ENCODE assay signal across 1 cellular context in genomic region chr7:23430902-23431259, GRCh38.
TF ChIP-seq lines count a peak whose summit lies in the region.

No MANE protein-coding gene starts in this region.

TF ChIP-seq in K562, 482 proteins besides CTCF, POLR2A, EP300 and RAD21 (continued from another document):
- TF ChIP-seq TBL1XR1 (IDR thresholded peaks at IDR 0.05; ENCODE audit: low read length in 2 of 2), result 0 out of 4 replicates have a peak, but pooled peaks of 1 of the 2 experiments have one; percentile 8
- no peak for TF ChIP-seq MEF2D (tag; conservative IDR thresholded peaks at IDR 0.05; ENCODE audit: low read depth)
- no peak for TF ChIP-seq ZBTB8A (IDR thresholded peaks at IDR 0.05; ENCODE audit: partially characterized antibody)
- TF ChIP-seq GATAD2B (IDR thresholded peaks at IDR 0.05; ENCODE audit: borderline replicate concordance), result 0 out of 2 replicates have a peak, but pooled peaks have one; percentile 10
- 0 out of 2 replicates have a peak, but pooled peaks have one; percentile 6 for TF ChIP-seq SMARCA4 (IDR thresholded peaks at IDR 0.05)
- TF ChIP-seq, protein P1, sequence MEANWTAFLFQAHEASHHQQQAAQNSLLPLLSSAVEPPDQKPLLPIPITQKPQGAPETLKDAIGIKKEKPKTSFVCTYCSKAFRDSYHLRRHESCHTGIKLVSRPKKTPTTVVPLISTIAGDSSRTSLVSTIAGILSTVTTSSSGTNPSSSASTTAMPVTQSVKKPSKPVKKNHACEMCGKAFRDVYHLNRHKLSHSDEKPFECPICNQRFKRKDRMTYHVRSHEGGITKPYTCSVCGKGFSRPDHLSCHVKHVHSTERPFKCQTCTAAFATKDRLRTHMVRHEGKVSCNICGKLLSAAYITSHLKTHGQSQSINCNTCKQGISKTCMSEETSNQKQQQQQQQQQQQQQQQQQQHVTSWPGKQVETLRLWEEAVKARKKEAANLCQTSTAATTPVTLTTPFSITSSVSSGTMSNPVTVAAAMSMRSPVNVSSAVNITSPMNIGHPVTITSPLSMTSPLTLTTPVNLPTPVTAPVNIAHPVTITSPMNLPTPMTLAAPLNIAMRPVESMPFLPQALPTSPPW (CRISPR knock-in tag; IDR thresholded peaks at IDR 0.05), result peak; percentile 9; the same call in 1 of the 2 replicates
- TF ChIP-seq POLR2H (tag; IDR thresholded peaks at IDR 0.05; ENCODE audit: low read depth), result peak; percentile 78
- TF ChIP-seq ZNF444 (CRISPR knock-in tag; IDR thresholded peaks at IDR 0.05), result no peak
